ENCODE assay signal across 28 cellular contexts in genomic region chr20:16407251-16408067, GRCh38.
DNase-seq lines count a peak whose midpoint lies in the region; ATAC-seq and TF ChIP-seq lines count a peak whose summit lies in the region.
"Had no signal": no experiment of that assay in that cellular context is flagged by ENCODE, and none has a peak within 500 bp of the region (broad histone marks: within the 10 kb centered on the region; RNA-seq: fewer than 3 reads in every experiment).

No MANE protein-coding gene starts in this region.

- no peak overlapping the region for H2BK120ac ChIP-seq in trophoblast cell (ENCODE audit: insufficient read depth, low read length, poor library complexity)

- H3K27me3 ChIP-seq in PC-3 (ENCODE audit: low read length) = no peaks in the 10 kb centered on the region
- H3K27me3 ChIP-seq in esophagus muscularis mucosa = no peaks in the 10 kb centered on the region
- no peaks in the 10 kb centered on the region for H3K27me3 ChIP-seq in trophoblast cell (ENCODE audit: insufficient read depth, low read length)
- H3K27me3 ChIP-seq: BLaER1, stomach, thyroid gland had no signal

- WGBS in esophagus muscularis mucosa = 93% methylated on average over 5 of the region's 5 CpGs
- WGBS in trophoblast cell (ENCODE audit: extremely low coverage, insufficient coverage, insufficient read length) = no CpG with 5 or more reads among the region's 5 CpGs

- no peak overlapping the region for H3K27ac Mint-ChIP-seq in Calu3 (ENCODE audit: unreplicated experiment)
- H3K27ac Mint-ChIP-seq in activated CD8-positive, alpha-beta T cell treated with anti-CD3 and anti-CD28 coated beads for 36 hours = no peak overlapping the region
- H3K27ac Mint-ChIP-seq: dendritic cell treated with granulocyte-macrophage colony-stimulating factor and Interleukin-4, amounts not matched to agents 40 ng/mL and 50 ng/mL, for 4 days; naive thymus-derived CD4-positive, alpha-beta T cell had no signal

- H3K4ac ChIP-seq in trophoblast cell (ENCODE audit: low read depth, low read length) = no peak overlapping the region

- DNase-seq in Calu3 = peak; percentile 4
- peak; percentile 70 for DNase-seq in PC-3
- DNase-seq in esophagus muscularis mucosa (ENCODE audit: extremely low spot score) = peak; percentile 68
- DNase-seq in trophoblast cell = peak; percentile 4 to 47
- no peak for DNase-seq in NK-92 treated with Interleukin-12 subunit alpha and Interleukin-12 subunit beta, amount 100 ng/mL, for 24 hours (lab: John Stamatoyannopoulos, UW)
- DNase-seq in activated CD8-positive, alpha-beta T cell treated with anti-CD3 and anti-CD28 coated beads for 36 hours = no peak
- DNase-seq: activated CD4-positive, alpha-beta T cell treated with anti-CD3 and anti-CD28 coated beads, Interleukin-2, amount 50 U/mL, for 48 hours; activated CD4-positive, CD25-positive, alpha-beta regulatory T cell; activated CD8-positive, alpha-beta memory T cell treated with anti-CD3 and anti-CD28 coated beads, Interleukin-2, amount 50 U/mL, for 48 hours; activated naive CD4-positive, alpha-beta T cell treated with anti-CD3 and anti-CD28 coated beads, Interleukin-2, amount 50 U/mL, for 16 hours; anterior cingulate cortex; caudate nucleus; midbrain; naive thymus-derived CD4-positive, alpha-beta T cell; NCI-H1436; NCI-H2081 treated with DMSO at 0.1 percent for 48 hours; NCI-H446 treated with DMSO at 0.1 percent for 48 hours; occipital lobe; OCI-M1; SHP77; stimulated activated CD4-positive, alpha-beta T cell treated with anti-CD3 and anti-CD28 coated beads, Interleukin-1b, Interleukin-23, amount 100 ng/mL, for 48 hours; stimulated activated CD8-positive, alpha-beta memory T cell treated with anti-CD3 and anti-CD28 coated beads, Interleukin-4, amount 100 ng/mL, for 48 hours; stomach; thyroid gland had no signal

- CTCF ChIA-PET in Calu3 (lab: Charles Lee) (no interaction called here), PC-3 (lab: Charles Lee) (no interaction called here)
- CTCF ChIA-PET in activated CD8-positive, alpha-beta T cell treated with anti-CD3 and anti-CD28 coated beads for 36 hours (lab: Charles Lee) = no interaction called here

- no peak overlapping the region for H3K18ac ChIP-seq in trophoblast cell (ENCODE audit: low read length)

- no peak overlapping the region for H3K14ac ChIP-seq in trophoblast cell (ENCODE audit: low read length)

- no peak overlapping the region for H3K9ac ChIP-seq in PC-3 (ENCODE audit: low read length)
- H3K9ac ChIP-seq in trophoblast cell (ENCODE audit: low read length) = no peak overlapping the region
- H3K9ac ChIP-seq: BLaER1 had no signal

- intact Hi-C loops in Calu3 (cut with micrococcal nuclease; ENCODE audit: unreplicated experiment) = no loop called here
- intact Hi-C loops in PC-3 (cut with micrococcal nuclease) = no loop called here
- intact Hi-C loops in esophagus muscularis mucosa (cut with DNase I) = no loop called here
- intact Hi-C loops in activated CD8-positive, alpha-beta T cell treated with anti-CD3 and anti-CD28 coated beads for 36 hours (cut with micrococcal nuclease) = no loop called here

- POLR2A ChIA-PET in PC-3 (lab: Charles Lee; ENCODE audit: unreplicated experiment) = no interaction called here
- POLR2A ChIA-PET in activated CD8-positive, alpha-beta T cell treated with anti-CD3 and anti-CD28 coated beads for 36 hours (lab: Charles Lee) = no interaction called here

- no peak for TF ChIP-seq EP300 in esophagus muscularis mucosa (IDR thresholded peaks at IDR 0.05)

- no peak for TF ChIP-seq CTCF in Calu3 (IDR thresholded peaks at IDR 0.05; ENCODE audit: unreplicated experiment)
- TF ChIP-seq CTCF in PC-3 (conservative IDR thresholded peaks at IDR 0.05; ENCODE audit: low read depth, low read length) = no peak
- no peak for TF ChIP-seq CTCF in esophagus muscularis mucosa (IDR thresholded peaks at IDR 0.05)
- no peak for TF ChIP-seq CTCF in activated CD8-positive, alpha-beta T cell treated with anti-CD3 and anti-CD28 coated beads for 36 hours (IDR thresholded peaks at IDR 0.05)

- H3K4me3 Mint-ChIP-seq in Calu3 (ENCODE audit: low read depth, unreplicated experiment) = no peak overlapping the region
- H3K4me3 Mint-ChIP-seq in activated CD8-positive, alpha-beta T cell treated with anti-CD3 and anti-CD28 coated beads for 36 hours = no peak overlapping the region
- H3K4me3 Mint-ChIP-seq: dendritic cell treated with granulocyte-macrophage colony-stimulating factor and Interleukin-4, amounts not matched to agents 40 ng/mL and 50 ng/mL, for 4 days; naive thymus-derived CD4-positive, alpha-beta T cell had no signal

- H3K4me1 Mint-ChIP-seq in Calu3 (ENCODE audit: low read depth, unreplicated experiment) = peaks cover 20% of the 10 kb centered on the region
- H3K4me1 Mint-ChIP-seq in activated CD8-positive, alpha-beta T cell treated with anti-CD3 and anti-CD28 coated beads for 36 hours (ENCODE audit: low read depth) = no peaks in the 10 kb centered on the region
- H3K4me1 Mint-ChIP-seq: naive thymus-derived CD4-positive, alpha-beta T cell had no signal

- no peaks in the 10 kb centered on the region for H3K36me3 Mint-ChIP-seq in Calu3 (ENCODE audit: insufficient read depth, unreplicated experiment)
- peaks cover 12% of the 10 kb centered on the region for H3K36me3 Mint-ChIP-seq in activated CD8-positive, alpha-beta T cell treated with anti-CD3 and anti-CD28 coated beads for 36 hours (ENCODE audit: low read depth)

- no peak overlapping the region for H2BK5ac ChIP-seq in trophoblast cell (ENCODE audit: low read depth, low read length, poor library complexity)

- peaks cover 13% of the 10 kb centered on the region for H3K4me1 ChIP-seq in PC-3 (ENCODE audit: insufficient read depth, low read length)
- H3K4me1 ChIP-seq in esophagus muscularis mucosa = no peaks in the 10 kb centered on the region
- H3K4me1 ChIP-seq in trophoblast cell (ENCODE audit: control insufficient read depth in 1 of 2, insufficient read depth in 2 of 2, low read length in 2 of 2) = peaks cover 5 to 7% of the 10 kb centered on the region in 2 experiments
- H3K4me1 ChIP-seq: stomach had no signal

- H4K8ac ChIP-seq in trophoblast cell (ENCODE audit: low read depth, low read length) = no peak overlapping the region

- H4K20me1 ChIP-seq in PC-3 (ENCODE audit: low read length) = no peaks in the 10 kb centered on the region
- H4K20me1 ChIP-seq: BLaER1 had no signal

- BruUV-seq in Calu3 (replicated peaks; lab: Mats Ljungman, UMichigan) = no TSS peak
- no TSS peak for BruUV-seq in PC-3 (replicated peaks; lab: Mats Ljungman, UMichigan)

- no peak for TF ChIP-seq POLR2A in esophagus muscularis mucosa (IDR thresholded peaks at IDR 0.05; ENCODE audit: low read depth)

- H3K23ac ChIP-seq in trophoblast cell (ENCODE audit: low read length) = no peak overlapping the region

- H4K12ac ChIP-seq in trophoblast cell (ENCODE audit: low read depth, low read length) = no peak overlapping the region

- H3K27me3 Mint-ChIP-seq in Calu3 (ENCODE audit: unreplicated experiment) = no peaks in the 10 kb centered on the region
- no peaks in the 10 kb centered on the region for H3K27me3 Mint-ChIP-seq in activated CD8-positive, alpha-beta T cell treated with anti-CD3 and anti-CD28 coated beads for 36 hours
- H3K27me3 Mint-ChIP-seq: dendritic cell treated with granulocyte-macrophage colony-stimulating factor and Interleukin-4, amounts not matched to agents 40 ng/mL and 50 ng/mL, for 4 days; naive thymus-derived CD4-positive, alpha-beta T cell had no signal

- H3K9me3 Mint-ChIP-seq in Calu3 (ENCODE audit: low read depth, unreplicated experiment) = peaks cover 6% of the 10 kb centered on the region
- H3K9me3 Mint-ChIP-seq in activated CD8-positive, alpha-beta T cell treated with anti-CD3 and anti-CD28 coated beads for 36 hours = no peaks in the 10 kb centered on the region

- H2BK12ac ChIP-seq in trophoblast cell (ENCODE audit: low read length) = peak overlapping the region; percentile 0

- no peak overlapping the region for H2AFZ ChIP-seq in PC-3 (ENCODE audit: low read length)
- H2AFZ ChIP-seq in trophoblast cell (ENCODE audit: insufficient read depth, low read length, poor library complexity) = no peak overlapping the region

- H3K4me3 ChIP-seq in PC-3 (ENCODE audit: low read length) (no peak overlapping the region), esophagus muscularis mucosa (no peak overlapping the region), trophoblast cell (ENCODE audit: low read depth, low read length) (no peak overlapping the region)
- H3K4me3 ChIP-seq: BLaER1, smooth muscle cell, stomach, thyroid gland had no signal

- H3K79me1 ChIP-seq in trophoblast cell (ENCODE audit: low read length) = no peaks in the 10 kb centered on the region

- peak; percentile 18; the same call in 1 of the 2 replicates for ATAC-seq in PC-3
- no peak for ATAC-seq in activated CD8-positive, alpha-beta T cell treated with anti-CD3 and anti-CD28 coated beads for 36 hours
- no peak for ATAC-seq in esophagus mucosa
- ATAC-seq: naive thymus-derived CD4-positive, alpha-beta T cell had no signal

- no peak overlapping the region for H4K91ac ChIP-seq in trophoblast cell (ENCODE audit: low read depth, low read length)

- H3K27ac ChIP-seq in PC-3 (ENCODE audit: low read length) = no peak overlapping the region
- H3K27ac ChIP-seq in esophagus muscularis mucosa (replicated peaks in 1 of 4) = no peak overlapping the region
- peak overlapping the region; percentile 66 for H3K27ac ChIP-seq in trophoblast cell (ENCODE audit: low read depth, low read length)
- H3K27ac ChIP-seq: BLaER1, stomach, thyroid gland had no signal

- no peaks in the 10 kb centered on the region for H3K9me2 ChIP-seq in PC-3 (replicated peaks; ENCODE audit: low read length)

- H3F3A ChIP-seq in PC-3 (ENCODE audit: low read length, unreplicated experiment) = no peaks in the 10 kb centered on the region

- peaks cover 5% of the 10 kb centered on the region; the same call in 1 of the 2 replicates for H3K36me3 ChIP-seq in PC-3 (ENCODE audit: low read depth, low read length)
- peaks cover 16 to 46% (median 24%) of the 10 kb centered on the region in 4 donors for H3K36me3 ChIP-seq in esophagus muscularis mucosa
- H3K36me3 ChIP-seq in trophoblast cell (ENCODE audit: control insufficient read depth in 1 of 2, insufficient read depth in 2 of 2, low read length in 2 of 2) = peaks cover 2 to 8% of the 10 kb centered on the region in 2 experiments

- H3K79me2 ChIP-seq in PC-3 (ENCODE audit: low read length) (no peaks in the 10 kb centered on the region), trophoblast cell (ENCODE audit: control insufficient read depth, insufficient read depth, low read length, poor library complexity) (no peaks in the 10 kb centered on the region)

- no peaks in the 10 kb centered on the region for H3K9me3 ChIP-seq in PC-3 (ENCODE audit: low read length)
- peaks cover 0 to 10% (median 5%) of the 10 kb centered on the region in 4 donors for H3K9me3 ChIP-seq in esophagus muscularis mucosa
- no peaks in the 10 kb centered on the region for H3K9me3 ChIP-seq in trophoblast cell (ENCODE audit: insufficient read depth, low read depth, low read length)
- H3K9me3 ChIP-seq: thyroid gland had no signal

- H2AK5ac ChIP-seq in trophoblast cell (ENCODE audit: low read length) = no peak overlapping the region

- H3K4me2 ChIP-seq in PC-3 (ENCODE audit: low read length) = no peak overlapping the region
- no peak overlapping the region for H3K4me2 ChIP-seq in trophoblast cell (ENCODE audit: low read length)
- H3K4me2 ChIP-seq: BLaER1, smooth muscle cell had no signal

Comparison
In these comparisons a context has a peak if more than half of its experiments do, and no peak if none do; other contexts are left out.
1. DNase-seq: peak in Calu3 (single experiment), PC-3 (single experiment), esophagus muscularis mucosa (single experiment) and trophoblast cell (2 of 2); none in NK-92 treated with Interleukin-12 subunit alpha and Interleukin-12 subunit beta, amount 100 ng/mL, for 24 hours (single experiment) and activated CD8-positive, alpha-beta T cell treated with anti-CD3 and anti-CD28 coated beads for 36 hours (single experiment).